Comparison of ENCODE assay signal across 12 cellular contexts in genomic region chr3:10964537-10965167, GRCh38. TPM values are rescaled to one million over a fixed set of nuclear protein-coding genes. Genes with fewer than 3 reads are reported as not detected.
DNase-seq lines count a peak whose midpoint lies in the region; ATAC-seq and TF ChIP-seq lines count a peak whose summit lies in the region.
"Had no signal": no experiment of that assay in that cellular context is flagged by ENCODE, and none has a peak within 500 bp of the region (broad histone marks: within the 10 kb centered on the region; RNA-seq: fewer than 3 reads in every experiment).

No MANE protein-coding gene starts in this region.

- H3K27ac ChIP-seq in neural progenitor cell (no peak overlapping the region), gastrocnemius medialis (no peak overlapping the region), dorsolateral prefrontal cortex (peak overlapping the region in 1 of 59 donors; percentile 8)
- H3K27ac ChIP-seq: epithelial cell of prostate, prostate gland, upper lobe of right lung had no signal

- TF ChIP-seq CTCF in neural progenitor cell (IDR thresholded peaks at IDR 0.05), result no peak
- no peak for TF ChIP-seq CTCF in gastrocnemius medialis (IDR thresholded peaks at IDR 0.05 in 4 of 5, conservative IDR thresholded peaks at IDR 0.05 in 1 of 5)
- TF ChIP-seq CTCF in dorsolateral prefrontal cortex (IDR thresholded peaks at IDR 0.05 in 54 of 56, conservative IDR thresholded peaks at IDR 0.05 in 2 of 56; ENCODE audit: low read depth in 1 of 56, partially characterized antibody in 56 of 56), result no peak

- no peak for ATAC-seq in gastrocnemius medialis
- no peak for ATAC-seq in activated CD4-positive, CD25-positive, alpha-beta regulatory T cell treated with anti-CD3 and anti-CD28 coated beads, Interleukin-2, amount 50 U/mL, for 24 hours
- ATAC-seq: upper lobe of right lung had no signal

- H3K4me3 Mint-ChIP-seq in neural progenitor cell, result no peak overlapping the region

- H3F3A ChIP-seq in neural progenitor cell (ENCODE audit: low read depth), result no peaks in the 10 kb centered on the region

- H3K4me1 Mint-ChIP-seq in neural progenitor cell, result peaks cover 25% of the 10 kb centered on the region

- peaks cover 18% of the 10 kb centered on the region for H3K27me3 Mint-ChIP-seq in neural progenitor cell (ENCODE audit: insufficient read depth, low read depth)

- H3K4me3 ChIP-seq in neural progenitor cell (no peak overlapping the region), gastrocnemius medialis (no peak overlapping the region), dorsolateral prefrontal cortex (no peak overlapping the region)
- H3K4me3 ChIP-seq: prostate gland, upper lobe of right lung had no signal

- H3K9me3 Mint-ChIP-seq in neural progenitor cell, result peaks cover 2% of the 10 kb centered on the region

- H3K36me3 Mint-ChIP-seq in neural progenitor cell, result no peaks in the 10 kb centered on the region

- H3K4me1 ChIP-seq in neural progenitor cell (no peaks in the 10 kb centered on the region), gastrocnemius medialis (peaks cover 3 to 4% of the 10 kb centered on the region in 2 donors)
- H3K4me1 ChIP-seq: prostate gland, upper lobe of right lung had no signal

- H3K9ac ChIP-seq in neural progenitor cell, result no peak overlapping the region

- H4K20me1 ChIP-seq in neural progenitor cell (ENCODE audit: low read depth), result peaks cover 14% of the 10 kb centered on the region

- no peak overlapping the region for H2AFZ ChIP-seq in neural progenitor cell (replicated peaks)

- TF ChIP-seq POLR2A in gastrocnemius medialis (IDR thresholded peaks at IDR 0.05), result no peak

- peaks cover 4% of the 10 kb centered on the region for H3K27me3 ChIP-seq in neural progenitor cell
- peaks cover 0 to 3% (median 0%) of the 10 kb centered on the region in 3 donors for H3K27me3 ChIP-seq in gastrocnemius medialis
- no peaks in the 10 kb centered on the region for H3K27me3 ChIP-seq in dorsolateral prefrontal cortex
- H3K27me3 ChIP-seq: upper lobe of right lung had no signal

- no peaks in the 10 kb centered on the region for H3K79me2 ChIP-seq in neural progenitor cell (ENCODE audit: low read depth)

- in situ Hi-C loops in T47D (cut with HindIII; ENCODE audit: low pct_unique_long_range_greater_than_20kb, low sequenced_read_pairs) (no loop called here), gastrocnemius medialis (cut with MboI; ENCODE audit: low sequenced_read_pairs in 4 of 4) (loop anchor here in 1 of 4 donors (25.0 kb wide), 1 partner anchor 698 kb away; no protein-coding TSS in a partner anchor)

- DNase-seq in activated CD4-positive, alpha-beta T cell treated with anti-CD3 and anti-CD28 coated beads for 48 hours, result peak; percentile 12
- DNase-seq in activated CD4-positive, alpha-beta T cell treated with anti-CD3 and anti-CD28 coated beads, Interleukin-2, amount 50 U/mL, for 1 hour, result no peak
- peak; percentile 14 for DNase-seq in M059J (ENCODE audit: low read depth)
- DNase-seq in T47D (ENCODE audit: low read depth in 1 of 2, low spot score in 1 of 2), result peak; percentile 30 to 61
- peak; percentile 79 for DNase-seq in neural progenitor cell (ENCODE audit: low spot score)
- no peak for DNase-seq in gastrocnemius medialis
- no peak for DNase-seq in dorsolateral prefrontal cortex
- DNase-seq: left cardiac atrium, upper lobe of right lung had no signal

- H3K36me3 ChIP-seq in neural progenitor cell (no peaks in the 10 kb centered on the region), gastrocnemius medialis (no peaks in the 10 kb centered on the region)
- H3K36me3 ChIP-seq: prostate gland, upper lobe of right lung had no signal

- H3K4me2 ChIP-seq in neural progenitor cell, result no peak overlapping the region

- H3K9me3 ChIP-seq in neural progenitor cell (ENCODE audit: low read depth), result no peaks in the 10 kb centered on the region
- no peaks in the 10 kb centered on the region for H3K9me3 ChIP-seq in gastrocnemius medialis
- H3K9me3 ChIP-seq: prostate gland, upper lobe of right lung had no signal

- intact Hi-C loops in gastrocnemius medialis (cut with DNase I; ENCODE audit: low total_unique reads), result no loop called here
- intact Hi-C loops in dorsolateral prefrontal cortex (cut with DNase I), result no loop called here

- H3K27ac Mint-ChIP-seq in neural progenitor cell, result no peak overlapping the region

RNA-seq across cellular contexts. Expression of gene SLC6A1, which starts 27.9 kb away (rescaled TPM):
- total RNA-seq in M059J (2014; rRNA removed; shearing (Covaris generic)), result not detected in 2 replicates
- total RNA-seq in neural progenitor cell (ENCODE audit: low replicate concordance), result 0.52 and 0.77 TPM in 2 replicates
- under 1 TPM; 0.23 to 0.36 (median 0.31) TPM for total RNA-seq in gastrocnemius medialis
- total RNA-seq in dorsolateral prefrontal cortex, result 100 to 1,000 TPM; 127 to 356 (median 209) TPM

Comparison
In these comparisons a context has a peak if more than half of its experiments do, and no peak if none do; other contexts are left out.
1. DNase-seq: peak in activated CD4-positive, alpha-beta T cell treated with anti-CD3 and anti-CD28 coated beads for 48 hours (single experiment), M059J (single experiment), T47D (2 of 2) and neural progenitor cell (single experiment); none in activated CD4-positive, alpha-beta T cell treated with anti-CD3 and anti-CD28 coated beads, Interleukin-2, amount 50 U/mL, for 1 hour (single experiment), gastrocnemius medialis (0 of 2) and dorsolateral prefrontal cortex (0 of 10).
2. RNA of gene SLC6A1, which starts 27.9 kb away (total RNA-seq): 127 to 356 TPM in dorsolateral prefrontal cortex; 0.52 to 0.77 TPM in neural progenitor cell, 0.23 to 0.36 TPM in gastrocnemius medialis and not detected in M059J; every median in the first group is over 10 times any median in the second.